ENCODE assay signal across 9 cellular contexts in genomic region chr1:201346337-201346939, GRCh38.
A peak's percentile ranks its signal among the peaks of the same experiment; 100 is the strongest.
DNase-seq lines count a peak whose midpoint lies in the region; ATAC-seq and TF ChIP-seq lines count a peak whose summit lies in the region.
"Had no signal": no experiment of that assay in that cellular context is flagged by ENCODE, and none has a peak within 500 bp of the region (broad histone marks: within the 10 kb centered on the region; RNA-seq: fewer than 3 reads in every experiment).

No MANE protein-coding gene starts in this region.

- DNase-seq in DMS 273 treated with DMSO at 0.1 percent for 48 hours (lab: John Stamatoyannopoulos, UW) (peak; percentile 2), HS-27A (ENCODE audit: low read depth) (peak; percentile 30), germinal center (ENCODE audit: low spot score) (peak; percentile 28), skeletal muscle cell (ENCODE audit: low read depth) (peak; percentile 5)
- no peak for DNase-seq in activated CD4-positive, CD25-positive, alpha-beta regulatory T cell (lab: John Stamatoyannopoulos, UW)

- ATAC-seq in HG03378 (IDR thresholded peaks at IDR 0.05; ENCODE audit: unreplicated experiment) = no peak
- no peak for ATAC-seq in HG02759 (IDR thresholded peaks at IDR 0.05; ENCODE audit: unreplicated experiment)

- no peaks in the 10 kb centered on the region; the same call in 1 of the 2 replicates for H3K27me3 ChIP-seq in SU-DHL-6 (ENCODE audit: low read length)
- H3K27me3 ChIP-seq: ovary had no signal

- H3K4me2 ChIP-seq in SU-DHL-6 (ENCODE audit: low read depth, low read length, poor library complexity, severe bottlenecking) = no peak overlapping the region

- H3K4me3 ChIP-seq in SU-DHL-6 (ENCODE audit: insufficient read depth, low read length, poor library complexity, severe bottlenecking) (no peak overlapping the region), skeletal muscle cell (ENCODE audit: low read depth, low read length) (no peak overlapping the region)
- H3K4me3 ChIP-seq: ovary had no signal

- no peak overlapping the region for H3K9ac ChIP-seq in SU-DHL-6 (ENCODE audit: low read length)

- H3K9me3 ChIP-seq in SU-DHL-6 (ENCODE audit: insufficient read depth, low read length) = no peaks in the 10 kb centered on the region
- H3K9me3 ChIP-seq: ovary had no signal

- no peaks in the 10 kb centered on the region for H3K9me2 ChIP-seq in SU-DHL-6 (replicated peaks; ENCODE audit: insufficient read depth, low read length)

- H3K79me2 ChIP-seq in SU-DHL-6 (ENCODE audit: insufficient read depth, low read length) = no peaks in the 10 kb centered on the region

- H4K20me1 ChIP-seq in SU-DHL-6 (ENCODE audit: low read depth, low read length) = no peaks in the 10 kb centered on the region

- peak; percentile 44 for TF ChIP-seq CTCF in SU-DHL-6 (IDR thresholded peaks at IDR 0.05; ENCODE audit: insufficient read depth, low read length, poor library complexity, severe bottlenecking)

- H3F3A ChIP-seq in SU-DHL-6 (ENCODE audit: insufficient read depth) = no peaks in the 10 kb centered on the region

- no peaks in the 10 kb centered on the region for H3K36me3 ChIP-seq in SU-DHL-6 (ENCODE audit: low read length)
- H3K36me3 ChIP-seq: ovary had no signal

- H3K27ac ChIP-seq in SU-DHL-6 (ENCODE audit: low read depth, low read length) = no peak overlapping the region
- H3K27ac ChIP-seq: ovary had no signal

- no peak overlapping the region for H2AFZ ChIP-seq in SU-DHL-6 (ENCODE audit: low read depth, low read length, severe bottlenecking)

Comparison
In these comparisons a context has a peak if more than half of its experiments do, and no peak if none do; other contexts are left out.
1. DNase-seq: peak in DMS 273 treated with DMSO at 0.1 percent for 48 hours (single experiment), HS-27A (single experiment), germinal center (single experiment) and skeletal muscle cell (single experiment); none in activated CD4-positive, CD25-positive, alpha-beta regulatory T cell (0 of 4).